ENCODE assay signal across 22 cellular contexts in genomic region chr20:3436864-3437574, GRCh38.
"Had no signal": no experiment of that assay in that cellular context is flagged by ENCODE, and none has a peak within 500 bp of the region (broad histone marks: within the 10 kb centered on the region; RNA-seq: fewer than 3 reads in every experiment).

No MANE protein-coding gene starts in this region.

- H3K36me3 ChIP-seq: colonic mucosa, gastrocnemius medialis, left ventricle myocardium inferior, prostate gland, spleen, transverse colon had no signal

- H3K4me1 Mint-ChIP-seq: immature natural killer cell, nephron had no signal

- H3K4me3 ChIP-seq: colonic mucosa, gastrocnemius medialis, left ventricle myocardium inferior, lung, prostate gland, spleen, testis, transverse colon had no signal

- H3K27ac Mint-ChIP-seq: activated naive CD8-positive, alpha-beta T cell; activated T-cell treated with anti-CD3 and anti-CD28 coated beads, Interleukin-2, amount 50 U/mL, for 72 hours; immature natural killer cell had no signal

- H3K27me3 ChIP-seq: gastrocnemius medialis, spleen, testis had no signal

- H3K9me3 Mint-ChIP-seq: activated T-cell treated with anti-CD3 and anti-CD28 coated beads, Interleukin-2, amount 50 U/mL, for 72 hours; immature natural killer cell; nephron had no signal

- H3K4me3 Mint-ChIP-seq: activated naive CD8-positive, alpha-beta T cell; activated T-cell treated with anti-CD3 and anti-CD28 coated beads, Interleukin-2, amount 50 U/mL, for 72 hours; immature natural killer cell; nephron had no signal

- H3K27ac ChIP-seq: colonic mucosa, gastrocnemius medialis, left ventricle myocardium inferior, prostate gland, spleen, testis, transverse colon had no signal

- H3K36me3 Mint-ChIP-seq: activated naive CD8-positive, alpha-beta T cell had no signal

- H3K9me3 ChIP-seq: colonic mucosa, gastrocnemius medialis, left ventricle myocardium inferior, prostate gland, spleen, testis, transverse colon had no signal

- ATAC-seq: activated T-cell treated with anti-CD3 and anti-CD28 coated beads, Interleukin-2, amount 50 U/mL, for 72 hours; gastrocnemius medialis; stimulated activated naive CD8-positive, alpha-beta T cell treated with anti-CD3 and anti-CD28 coated beads, Interleukin-15, Interleukin-2, amounts not matched to agents 100 U/mL and 50 U/mL, for 24 hours had no signal

- H3K4me1 ChIP-seq: gastrocnemius medialis, left ventricle myocardium inferior, prostate gland, spleen, testis had no signal

- DNase-seq: activated CD4-positive, alpha-beta T cell treated with anti-CD3 and anti-CD28 coated beads for 4 hours; activated CD4-positive, alpha-beta T cell treated with anti-CD3 and anti-CD28 coated beads, Interleukin-2, amount 50 U/mL, for 4 hours; activated naive CD4-positive, alpha-beta T cell treated with Interleukin-2 at 50 U/mL for 16 hours; activated T-cell treated with anti-CD3 and anti-CD28 coated beads for 4 hours; activated T-cell treated with anti-CD3 and anti-CD28 coated beads, Interleukin-2, amount 50 U/mL, for 72 hours; anterior cingulate cortex; colonic mucosa; effector CD8-positive, alpha-beta T cell; gastrocnemius medialis; hippocampal formation; immature natural killer cell; kidney; left ventricle myocardium inferior; spleen; stimulated activated CD4-positive, alpha-beta T cell treated with anti-CD3 and anti-CD28 coated beads, Interleukin-2, amount 100 ng/mL, for 48 hours; stimulated activated naive CD8-positive, alpha-beta T cell treated with anti-CD3 and anti-CD28 coated beads, Interleukin-15, Interleukin-2, amounts not matched to agents 100 U/mL and 50 U/mL, for 24 hours; testis; transverse colon had no signal
